ENCODE assay signal across 11 cellular contexts in genomic region chr5:125668904-125669303, GRCh38.
DNase-seq lines count a peak whose midpoint lies in the region.
"Had no signal": no experiment of that assay in that cellular context is flagged by ENCODE, and none has a peak within 500 bp of the region (broad histone marks: within the 10 kb centered on the region; RNA-seq: fewer than 3 reads in every experiment).

No MANE protein-coding gene starts in this region.

- POLR2A ChIA-PET in activated CD4-positive, alpha-beta memory T cell treated with anti-CD3 and anti-CD28 coated beads, Interleukin-2, amount 10 ng/mL, durations not matched to agents 7 days and 5 days (lab: Charles Lee) = no interaction called here

- no peak overlapping the region for H3K27ac Mint-ChIP-seq in activated CD4-positive, alpha-beta memory T cell treated with anti-CD3 and anti-CD28 coated beads, Interleukin-2, amount 10 ng/mL, durations not matched to agents 7 days and 5 days
- H3K27ac Mint-ChIP-seq: B cell had no signal

- H3K4me3 Mint-ChIP-seq in activated CD4-positive, alpha-beta memory T cell treated with anti-CD3 and anti-CD28 coated beads, Interleukin-2, amount 10 ng/mL, durations not matched to agents 7 days and 5 days = no peak overlapping the region
- H3K4me3 Mint-ChIP-seq: B cell had no signal

- H3K36me3 Mint-ChIP-seq in activated CD4-positive, alpha-beta memory T cell treated with anti-CD3 and anti-CD28 coated beads, Interleukin-2, amount 10 ng/mL, durations not matched to agents 7 days and 5 days (ENCODE audit: low read depth) = no peaks in the 10 kb centered on the region

- H3K4me1 Mint-ChIP-seq in activated CD4-positive, alpha-beta memory T cell treated with anti-CD3 and anti-CD28 coated beads, Interleukin-2, amount 10 ng/mL, durations not matched to agents 7 days and 5 days = no peaks in the 10 kb centered on the region
- H3K4me1 Mint-ChIP-seq: B cell had no signal

- CTCF ChIA-PET in activated CD4-positive, alpha-beta memory T cell treated with anti-CD3 and anti-CD28 coated beads, Interleukin-2, amount 10 ng/mL, durations not matched to agents 7 days and 5 days (lab: Charles Lee) = no interaction called here

- H3K9me3 Mint-ChIP-seq in activated CD4-positive, alpha-beta memory T cell treated with anti-CD3 and anti-CD28 coated beads, Interleukin-2, amount 10 ng/mL, durations not matched to agents 7 days and 5 days = peaks cover 25% of the 10 kb centered on the region

- DNase-seq in D341Med (ENCODE audit: low spot score) (peak; percentile 52), NCI-H1436 treated with DMSO at 0.1 percent for 48 hours (lab: John Stamatoyannopoulos, UW) (peak; percentile 37), SHP77 (lab: John Stamatoyannopoulos, UW) (peak; percentile 44 to 60), left kidney (ENCODE audit: low read depth, low spot score) (peak; percentile 29), Kasumi-1 (lab: John Stamatoyannopoulos, UW) (no peak), epidermal melanocyte (ENCODE audit: insufficient read length, low spot score) (no peak)
- no peak for DNase-seq in activated T-cell treated with anti-CD3 and anti-CD28 coated beads, Interleukin-2, amount 50 U/mL, for 1 hour
- DNase-seq in activated CD4-positive, alpha-beta memory T cell treated with anti-CD3 and anti-CD28 coated beads, Interleukin-2, amount 10 ng/mL, durations not matched to agents 7 days and 5 days = no peak
- DNase-seq: NCI-H2171 treated with DMSO at 0.1 percent for 48 hours, trophoblast cell had no signal

- H3K27me3 Mint-ChIP-seq in activated CD4-positive, alpha-beta memory T cell treated with anti-CD3 and anti-CD28 coated beads, Interleukin-2, amount 10 ng/mL, durations not matched to agents 7 days and 5 days = no peaks in the 10 kb centered on the region

Comparison
In these comparisons a context has a peak if more than half of its experiments do, and no peak if none do; other contexts are left out.
1. DNase-seq: peak in D341Med (single experiment), NCI-H1436 treated with DMSO at 0.1 percent for 48 hours (single experiment), SHP77 (2 of 2) and left kidney (single experiment); none in activated T-cell treated with anti-CD3 and anti-CD28 coated beads, Interleukin-2, amount 50 U/mL, for 1 hour (single experiment), activated CD4-positive, alpha-beta memory T cell treated with anti-CD3 and anti-CD28 coated beads, Interleukin-2, amount 10 ng/mL, durations not matched to agents 7 days and 5 days (single experiment), Kasumi-1 (0 of 2) and epidermal melanocyte (single experiment).